1 cellular context compared by ENCODE assay signal in genomic region chr4:128287871-128288688, GRCh38.
TF ChIP-seq lines count a peak whose summit lies in the region.

No MANE protein-coding gene starts in this region.

TF ChIP-seq in HepG2, 621 proteins besides CTCF, POLR2A, EP300 and RAD21 (continued from another document and continues in another):
- peak; percentile 94 for TF ChIP-seq MLXIP (CRISPR knock-in tag; IDR thresholded peaks at IDR 0.05; ENCODE audit: borderline replicate concordance)
- TF ChIP-seq ZBED4 (CRISPR knock-in tag; IDR thresholded peaks at IDR 0.05; ENCODE audit: borderline replicate concordance) = peak; percentile 68; the same call in 1 of the 2 replicates
- no peak for TF ChIP-seq HHEX (CRISPR knock-in tag; IDR thresholded peaks at IDR 0.05)
- TF ChIP-seq GPN1 (CRISPR knock-in tag; IDR thresholded peaks at IDR 0.05; ENCODE audit: borderline replicate concordance) = peak; percentile 91
- TF ChIP-seq ZNF768 (CRISPR knock-in tag; IDR thresholded peaks at IDR 0.05) = peak; percentile 81
- peak; percentile 76; the same call in 1 of the 2 replicates for TF ChIP-seq EEA1 (CRISPR knock-in tag; IDR thresholded peaks at IDR 0.05; ENCODE audit: borderline replicate concordance)
- TF ChIP-seq ZNF44 (CRISPR knock-in tag; IDR thresholded peaks at IDR 0.05) = peak; percentile 96; the same call in 1 of the 2 replicates
- TF ChIP-seq BCLAF1 (IDR thresholded peaks at IDR 0.05) = no peak
- TF ChIP-seq CHD2 (IDR thresholded peaks at IDR 0.05; ENCODE audit: low read depth, low read length) = peak; percentile 24; the same call in 1 of the 2 replicates
- peak; percentile 97 for TF ChIP-seq MYNN (CRISPR knock-in tag; IDR thresholded peaks at IDR 0.05; ENCODE audit: low read depth)
- TF ChIP-seq FOSL2 (CRISPR knock-in tag; IDR thresholded peaks at IDR 0.05) = peak; percentile 72
- TF ChIP-seq ZBTB8A (CRISPR knock-in tag; IDR thresholded peaks at IDR 0.05; ENCODE audit: borderline replicate concordance, low read depth) = no peak
- no peak for TF ChIP-seq CEBPZ (IDR thresholded peaks at IDR 0.05; ENCODE audit: low read length)
- TF ChIP-seq ZNF724P (CRISPR knock-in tag; IDR thresholded peaks at IDR 0.05; ENCODE audit: borderline replicate concordance) = peak; percentile 99
- peak; percentile 99 for TF ChIP-seq BHLHE40 (IDR thresholded peaks at IDR 0.05; ENCODE audit: low read length)
- no peak for TF ChIP-seq MAFG (CRISPR knock-in tag; IDR thresholded peaks at IDR 0.05)
- no peak; the same call in 1 of the 2 replicates for TF ChIP-seq RFX5 (IDR thresholded peaks at IDR 0.05; ENCODE audit: low read depth, low read length)
- peak; percentile 97 for TF ChIP-seq ZNF33A (CRISPR knock-in tag; IDR thresholded peaks at IDR 0.05; ENCODE audit: borderline replicate concordance)
- TF ChIP-seq ZNF432 (CRISPR knock-in tag; IDR thresholded peaks at IDR 0.05; ENCODE audit: borderline replicate concordance) = no peak
- peak; percentile 99 for TF ChIP-seq ZNF891 (CRISPR knock-in tag; IDR thresholded peaks at IDR 0.05)
- TF ChIP-seq ZNF10 (CRISPR knock-in tag; IDR thresholded peaks at IDR 0.05; ENCODE audit: borderline replicate concordance, low read depth) = no peak
- TF ChIP-seq LRRFIP1 (CRISPR knock-in tag; conservative IDR thresholded peaks at IDR 0.05) = peak; percentile 88; the same call in 1 of the 2 replicates
- no peak for TF ChIP-seq MAFF (IDR thresholded peaks at IDR 0.05; ENCODE audit: low read depth, low read length)
- TF ChIP-seq STAT6 (CRISPR knock-in tag; IDR thresholded peaks at IDR 0.05; ENCODE audit: borderline replicate concordance) = peak; percentile 93; the same call in 1 of the 2 replicates
- peak; percentile 98 for TF ChIP-seq BCL3 (CRISPR knock-in tag; IDR thresholded peaks at IDR 0.05)
- TF ChIP-seq CHD4 (IDR thresholded peaks at IDR 0.05; ENCODE audit: borderline replicate concordance, low read length) = no peak
- TF ChIP-seq BRF2 (CRISPR knock-in tag; IDR thresholded peaks at IDR 0.05) = peak; percentile 100
- TF ChIP-seq ZFP36L1 (CRISPR knock-in tag; IDR thresholded peaks at IDR 0.05) = peak; percentile 99
- TF ChIP-seq ZNF441 (CRISPR knock-in tag; IDR thresholded peaks at IDR 0.05; ENCODE audit: borderline replicate concordance) = peak; percentile 93
- TF ChIP-seq ZNF260 (CRISPR knock-in tag; IDR thresholded peaks at IDR 0.05; ENCODE audit: borderline replicate concordance, low read depth) = 0 out of 2 replicates have a peak, but pooled peaks have one; percentile 17
- no peak; the same call in 1 of the 2 replicates for TF ChIP-seq ZBTB3 (CRISPR knock-in tag; IDR thresholded peaks at IDR 0.05; ENCODE audit: borderline replicate concordance, low read depth)
- peak; percentile 94 for TF ChIP-seq ZNF710 (CRISPR knock-in tag; IDR thresholded peaks at IDR 0.05; ENCODE audit: borderline replicate concordance)
